Comparison of ENCODE assay signal across 8 cellular contexts in genomic region chr5:36073595-36074216, GRCh38. TPM values are rescaled to one million over a fixed set of nuclear protein-coding genes. Genes with fewer than 3 reads are reported as not detected.
DNase-seq lines count a peak whose midpoint lies in the region; ATAC-seq, FAIRE-seq and TF ChIP-seq lines count a peak whose summit lies in the region.

No MANE protein-coding gene starts in this region.

- dilution Hi-C loops in mammary epithelial cell (cut with HindIII; ENCODE audit: low sequenced_read_pairs), result no loop called here

- H3K9me3 ChIP-seq in PC-9 (ENCODE audit: insufficient read depth, low read depth) (no peaks in the 10 kb centered on the region), HepG2 (ENCODE audit: low read length) (no peaks in the 10 kb centered on the region), mammary epithelial cell (replicated peaks; ENCODE audit: insufficient read depth, low read length) (no peaks in the 10 kb centered on the region), colonic mucosa (no peaks in the 10 kb centered on the region)

- H3F3A ChIP-seq in PC-9 (ENCODE audit: insufficient read depth, low read depth), result no peaks in the 10 kb centered on the region

- no peak overlapping the region for H3K4me2 ChIP-seq in PC-9
- H3K4me2 ChIP-seq in HepG2 (ENCODE audit: low read depth, low read length), result no peak overlapping the region
- H3K4me2 ChIP-seq in mammary epithelial cell (ENCODE audit: insufficient read depth, low read depth, low read length), result no peak overlapping the region

- H3K4me3 ChIP-seq in PC-9, result no peak overlapping the region
- no peak overlapping the region for H3K4me3 ChIP-seq in HepG2 (replicated peaks in 1 of 3; ENCODE audit: insufficient read depth in 1 of 3, low read depth in 2 of 3, low read length in 3 of 3)
- H3K4me3 ChIP-seq in mammary epithelial cell (replicated peaks in 1 of 3; ENCODE audit: insufficient read depth in 1 of 3, low read depth in 2 of 3, low read length in 3 of 3), result no peak overlapping the region
- H3K4me3 ChIP-seq in colonic mucosa, result no peak overlapping the region

- TF ChIP-seq RAD21 in HepG2 (CRISPR knock-in tag; IDR thresholded peaks at IDR 0.05), result no peak

- no peaks in the 10 kb centered on the region for H3K4me1 ChIP-seq in PC-9 (replicated peaks; ENCODE audit: insufficient read depth)
- 0 out of 2 replicates have a peak, but pooled peaks cover 6% of the 10 kb centered on the region for H3K4me1 ChIP-seq in HepG2 (ENCODE audit: insufficient read depth, low read length)
- no peaks in the 10 kb centered on the region for H3K4me1 ChIP-seq in mammary epithelial cell (ENCODE audit: insufficient read depth, low read length)
- H3K4me1 ChIP-seq in colonic mucosa, result no peaks in the 10 kb centered on the region

- in situ Hi-C loops in HepG2 (cut with HindIII; ENCODE audit: extremely low pct_ligation_motif_present, low pct_unique_long_range_greater_than_20kb), result loop anchor here (25.0 kb wide), 1 partner anchor 614 kb away; no protein-coding TSS in a partner anchor
- in situ Hi-C loops in mammary epithelial cell (cut with MboI; ENCODE audit: low sequenced_read_pairs in 2 of 2), result no loop called here

- no peaks in the 10 kb centered on the region for H3K79me2 ChIP-seq in PC-9 (ENCODE audit: low read depth)
- H3K79me2 ChIP-seq in HepG2 (ENCODE audit: insufficient read depth, low read length), result no peaks in the 10 kb centered on the region
- H3K79me2 ChIP-seq in mammary epithelial cell (ENCODE audit: insufficient read depth, low read length), result no peaks in the 10 kb centered on the region

- H4K20me1 ChIP-seq in PC-9 (ENCODE audit: insufficient read depth), result no peaks in the 10 kb centered on the region
- H4K20me1 ChIP-seq in HepG2 (ENCODE audit: insufficient read depth, low read length), result no peaks in the 10 kb centered on the region
- no peaks in the 10 kb centered on the region for H4K20me1 ChIP-seq in mammary epithelial cell (ENCODE audit: insufficient read depth, low read length)

- intact Hi-C loops in PC-9 (cut with micrococcal nuclease; ENCODE audit: unreplicated experiment), result no loop called here
- intact Hi-C loops in HepG2 (cut with micrococcal nuclease; ENCODE audit: unreplicated experiment), result loop anchor here (10.0 kb wide), 2 partner anchors 431 to 621 kb away; no protein-coding TSS in a partner anchor
- intact Hi-C loops in mammary epithelial cell (cut with micrococcal nuclease), result loop anchor here (10.0 kb wide), 1 partner anchor 171 kb away; the partner anchor contains the start of gene NADK2
- intact Hi-C loops in colonic mucosa (cut with DNase I), result no loop called here

- peak; percentile 88 for ATAC-seq in GM21360 (IDR thresholded peaks at IDR 0.05; ENCODE audit: unreplicated experiment)
- ATAC-seq in HG03460 (IDR thresholded peaks at IDR 0.05; ENCODE audit: unreplicated experiment), result peak; percentile 75
- ATAC-seq in HepG2, result peak; percentile 97
- ATAC-seq in HG02938 (IDR thresholded peaks at IDR 0.05; ENCODE audit: unreplicated experiment), result no peak

- TF ChIP-seq CTCF in GM12872 (IDR thresholded peaks at IDR 0.05; ENCODE audit: insufficient read depth, low read depth, low read length) (peak; percentile 71), PC-9 (conservative IDR thresholded peaks at IDR 0.05) (peak; percentile 40; the same call in 1 of the 2 replicates), HepG2 (CRISPR knock-in tag; IDR thresholded peaks at IDR 0.05) (peak; percentile 68), mammary epithelial cell (conservative IDR thresholded peaks at IDR 0.05 in 1 of 2, IDR thresholded peaks at IDR 0.05 in 1 of 2; ENCODE audit: extremely low read depth in 1 of 2, insufficient read depth in 1 of 2, low read depth in 1 of 2, low read length in 2 of 2) (peak in 1 of 2 donors; percentile 39), colonic mucosa (IDR thresholded peaks at IDR 0.05) (no peak)

- DNase-seq in PC-9 (no peak), HepG2 (ENCODE audit: low spot score) (peak; percentile 38), mammary epithelial cell (no peak), colonic mucosa (no peak)

- BruUV-seq in PC-9 (replicated peaks; lab: Mats Ljungman, UMichigan) (no TSS peak), HepG2 (replicated peaks; lab: Mats Ljungman, UMichigan) (no TSS peak), mammary epithelial cell (replicated peaks; lab: Mats Ljungman, UMichigan) (no TSS peak)

- POLR2A ChIA-PET in PC-9 (lab: Charles Lee; ENCODE audit: unreplicated experiment) (no interaction called here), HepG2 (lab: Yijun Ruan, JAX) (no interaction called here)

- H3K9ac ChIP-seq in HepG2 (ENCODE audit: insufficient read depth, low read depth, low read length) (no peak overlapping the region), mammary epithelial cell (ENCODE audit: insufficient read depth, low read length) (no peak overlapping the region), colonic mucosa (ENCODE audit: low read depth in 2 of 2, low read length in 2 of 2) (no peak overlapping the region)

- no peak for TF ChIP-seq EP300 in HepG2 (IDR thresholded peaks at IDR 0.05; ENCODE audit: low read depth in 2 of 2, low read length in 2 of 2)
- no peak for TF ChIP-seq EP300 in HepG2 (CRISPR knock-in tag; IDR thresholded peaks at IDR 0.05; ENCODE audit: borderline replicate concordance)

- H3K36me3 ChIP-seq in PC-9 (ENCODE audit: low read depth) (no peaks in the 10 kb centered on the region), HepG2 (replicated peaks in 1 of 2; ENCODE audit: control insufficient read depth in 1 of 2, insufficient read depth in 2 of 2, low read length in 2 of 2) (no peaks in the 10 kb centered on the region), mammary epithelial cell (ENCODE audit: insufficient read depth, low read length) (no peaks in the 10 kb centered on the region), colonic mucosa (no peaks in the 10 kb centered on the region)

- 5% methylated on average over 3 of the region's 3 CpGs for WGBS in HepG2 (ENCODE audit: low lambda C conversion rate)
- WGBS in mammary epithelial cell (ENCODE audit: low coverage, missing lambda C conversion rate), result 100% methylated on average over 2 of the region's 3 CpGs

- H2AFZ ChIP-seq in PC-9 (no peak overlapping the region), HepG2 (ENCODE audit: low read length) (no peak overlapping the region), mammary epithelial cell (ENCODE audit: low read depth, low read length) (no peak overlapping the region)

- no peak for TF ChIP-seq POLR2A in HepG2 (IDR thresholded peaks at IDR 0.05; ENCODE audit: insufficient read depth in 1 of 2, low read depth in 2 of 2, low read length in 2 of 2)

- no peaks in the 10 kb centered on the region for H3K9me2 ChIP-seq in PC-9 (ENCODE audit: insufficient read depth)

- FAIRE-seq in HepG2 (lab: Jason Lieb, UNC), result no peak

- H3K27me3 ChIP-seq in PC-9 (ENCODE audit: insufficient read depth, low read depth), result peaks cover 13% of the 10 kb centered on the region
- H3K27me3 ChIP-seq in HepG2 (ENCODE audit: control insufficient read depth in 1 of 2, insufficient read depth in 2 of 2, low read length in 2 of 2), result no peaks in the 10 kb centered on the region
- H3K27me3 ChIP-seq in mammary epithelial cell (ENCODE audit: insufficient read depth, low read length), result no peaks in the 10 kb centered on the region
- no peaks in the 10 kb centered on the region for H3K27me3 ChIP-seq in colonic mucosa

- H3K27ac ChIP-seq in PC-9 (no peak overlapping the region), HepG2 (ENCODE audit: extremely low read length, insufficient read depth, low read length) (no peak overlapping the region), mammary epithelial cell (ENCODE audit: insufficient read depth, low read depth, low read length) (no peak overlapping the region), colonic mucosa (no peak overlapping the region)

- CTCF ChIA-PET in PC-9 (lab: Charles Lee) (no interaction called here), HepG2 (lab: Yijun Ruan, JAX; ENCODE audit: low intra/inter-chr PET ratio, low total read pairs) (no interaction called here), mammary epithelial cell (lab: Charles Lee; ENCODE audit: low non-redundant PET) (no interaction called here)

TF ChIP-seq in HepG2, 621 proteins besides CTCF, POLR2A, EP300 and RAD21 (continues in another document):
- no peak for TF ChIP-seq FOXA3 (CRISPR knock-in tag; IDR thresholded peaks at IDR 0.05)
- no peak for TF ChIP-seq NR2F2 (IDR thresholded peaks at IDR 0.05; ENCODE audit: borderline replicate concordance, low read depth)
- TF ChIP-seq ZNF230 (CRISPR knock-in tag; IDR thresholded peaks at IDR 0.05), result peak; percentile 58; the same call in 1 of the 2 replicates
- peak; percentile 28; the same call in 1 of the 2 replicates for TF ChIP-seq SMC3 (IDR thresholded peaks at IDR 0.05; ENCODE audit: low read length)
- TF ChIP-seq TEAD2 (CRISPR knock-in tag; IDR thresholded peaks at IDR 0.05), result no peak
- TF ChIP-seq STAG1 (CRISPR knock-in tag; IDR thresholded peaks at IDR 0.05), result peak; percentile 62
- TF ChIP-seq FOXK1 (CRISPR knock-in tag; IDR thresholded peaks at IDR 0.05; ENCODE audit: borderline replicate concordance, low read depth), result no peak

RNA-seq across cellular contexts. Expression of gene UGT3A2, which starts 7.0 kb away (rescaled TPM):
- total RNA-seq in PC-9 (2021) (not detected in 2 replicates), HepG2 (2016; rRNA removed; fragmentation: Illumina TruSeq; extraction: Trizol) (not detected in 2 replicates), mammary epithelial cell (not detected), colonic mucosa (not detected)
- not detected in 2 replicates for total RNA-seq in HepG2 (2016; cell fraction: cytosol; rRNA removed; fragmentation: Illumina TruSeq; extraction: Trizol; ENCODE audit: low read depth)
- total RNA-seq in HepG2 (2016; cell fraction: insoluble cytoplasmic fraction; rRNA removed; fragmentation: Illumina TruSeq; extraction: Trizol), result not detected in 2 replicates
- total RNA-seq in HepG2 (2016; cell fraction: membrane; rRNA removed; fragmentation: Illumina TruSeq; extraction: Trizol), result not detected in 2 replicates
- total RNA-seq in HepG2 (2016; cell fraction: nucleus; rRNA removed; fragmentation: Illumina TruSeq; extraction: Trizol), result not detected in 2 replicates
- polyA plus RNA-seq in HepG2 (2011; rRNA removed) (not detected in 2 replicates), mammary epithelial cell (not detected)
- not detected in 2 replicates for polyA plus RNA-seq in HepG2 (2011; cell fraction: cytosol; rRNA removed)
- polyA plus RNA-seq in HepG2 (2011; cell fraction: nucleus; rRNA removed), result not detected in 2 replicates
- polyA plus RNA-seq in HepG2 (2012), result not detected in 2 replicates
- polyA plus RNA-seq in HepG2 (2016; cell fraction: cytosol; fragmentation: Illumina TruSeq; extraction: Trizol; ENCODE audit: low read depth), result not detected in 2 replicates
- not detected in 2 replicates for polyA plus RNA-seq in HepG2 (2016; cell fraction: insoluble cytoplasmic fraction; fragmentation: Illumina TruSeq; extraction: Trizol; ENCODE audit: low read depth)
- not detected in 2 replicates for polyA plus RNA-seq in HepG2 (2016; cell fraction: membrane; fragmentation: Illumina TruSeq; extraction: Trizol; ENCODE audit: low read depth)
- not detected in 2 replicates for polyA plus RNA-seq in HepG2 (2016; cell fraction: nucleus; fragmentation: Illumina TruSeq; extraction: Trizol; ENCODE audit: insufficient read depth, low read depth)
- polyA minus RNA-seq in HepG2 (2011; rRNA and poly(A)+ RNA removed; ENCODE audit: low replicate concordance), result not detected in 2 replicates
- not detected in 2 replicates for polyA minus RNA-seq in HepG2 (2011; cell fraction: cytosol; rRNA and poly(A)+ RNA removed)
- not detected in 2 replicates for polyA minus RNA-seq in HepG2 (2011; cell fraction: nucleus; rRNA and poly(A)+ RNA removed)
- polyA minus RNA-seq in mammary epithelial cell, result not detected

Comparison
In these comparisons a context has a peak if more than half of its experiments do, and no peak if none do; other contexts are left out.
1. intact Hi-C loops: an anchor here in HepG2 (10.0 kb wide) and mammary epithelial cell (10.0 kb wide); none called in PC-9 and colonic mucosa.